ENCODE assay signal across 31 cellular contexts in the genomic region with DNA sequence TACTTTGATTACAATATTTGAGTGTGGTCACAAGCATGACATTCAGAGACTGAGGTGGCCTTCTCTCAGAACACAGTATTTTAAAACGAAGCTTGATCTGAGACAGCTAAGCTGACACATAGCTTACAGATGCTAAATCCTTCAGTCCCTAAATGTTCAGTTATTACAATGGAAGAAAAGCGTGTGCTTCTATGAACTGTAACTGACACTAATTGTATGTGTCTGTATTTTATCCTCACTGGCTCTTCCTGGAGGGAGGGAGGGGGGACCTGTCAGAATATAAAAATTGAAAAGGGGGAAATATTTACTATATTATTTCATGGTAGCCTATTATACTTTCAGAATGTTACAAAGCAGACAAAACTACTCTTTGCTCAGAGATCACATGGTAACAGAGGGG.
"Had no signal": no experiment of that assay in that cellular context is flagged by ENCODE, and none has a peak within 500 bp of the region (broad histone marks: within the 10 kb centered on the region; RNA-seq: fewer than 3 reads in every experiment).

No MANE protein-coding gene starts in this region.

- H3K36me3 ChIP-seq: adrenal gland, brain microvascular endothelial cell, breast epithelium had no signal

- H3K27ac ChIP-seq: adrenal gland, body of pancreas, brain microvascular endothelial cell, breast epithelium, VCaP had no signal

- DNase-seq: activated B cell treated with CpG ODN at 0.5 μM for 24 hours; activated CD4-positive, alpha-beta memory T cell treated with anti-CD3 and anti-CD28 coated beads for 36 hours; activated CD4-positive, alpha-beta T cell treated with anti-CD3 and anti-CD28 coated beads for 4 hours; activated CD4-positive, alpha-beta T cell treated with anti-CD3 and anti-CD28 coated beads, Interleukin-2, amount 10 ng/mL, durations not matched to agents 24 days and 14 days; activated CD4-positive, alpha-beta T cell treated with anti-CD3 and anti-CD28 coated beads, Interleukin-2, amount 50 U/mL, for 1 hour; activated CD4-positive, alpha-beta T cell treated with anti-CD3 and anti-CD28 coated beads, Interleukin-2, amount 50 U/mL, for 4 hours; activated CD4-positive, CD25-positive, alpha-beta regulatory T cell treated with anti-CD3 and anti-CD28 coated beads, Interleukin-2, amount 50 U/mL, for 72 hours; activated CD8-positive, alpha-beta memory T cell treated with anti-CD3 and anti-CD28 coated beads, Interleukin-2, amount 50 U/mL, for 4 hours; activated CD8-positive, alpha-beta T cell treated with anti-CD3 and anti-CD28 coated beads for 36 hours; activated effector memory CD4-positive, alpha-beta T cell treated with anti-CD3 and anti-CD28 coated beads, Interleukin-2, amount 50 U/mL, for 16 hours; activated gamma-delta T cell treated with Interleukin-2 at 50 U/mL for 16 hours; activated naive CD4-positive, alpha-beta T cell; activated naive CD4-positive, alpha-beta T cell treated with anti-CD3 and anti-CD28 coated beads for 36 hours; activated naive CD4-positive, alpha-beta T cell treated with anti-CD3 and anti-CD28 coated beads, Interleukin-2, amount 50 U/mL, for 16 hours; activated naive CD8-positive, alpha-beta T cell treated with anti-CD3 and anti-CD28 coated beads for 36 hours; activated T-cell treated with anti-CD3 and anti-CD28 coated beads for 4 hours; activated T-cell treated with anti-CD3 and anti-CD28 coated beads, Interleukin-2, amount 50 U/mL, for 1 hour; activated T-cell treated with anti-CD3 and anti-CD28 coated beads, Interleukin-2, amount 50 U/mL, for 4 hours; activated T-cell treated with anti-CD3 and anti-CD28 coated beads, Interleukin-2, amount 50 U/mL, for 72 hours; adrenal gland; amniotic stem cell; aorta; body of pancreas; brain microvascular endothelial cell; central memory CD4-positive, alpha-beta T cell; T-helper 2 cell; T-helper 9 cell had no signal

- H3K9me3 ChIP-seq: adrenal gland, body of pancreas, breast epithelium had no signal

- H3K27me3 ChIP-seq: adrenal gland, body of pancreas, brain microvascular endothelial cell, breast epithelium had no signal

- H3K4me1 ChIP-seq: adrenal gland, body of pancreas, breast epithelium had no signal

- H3K4me3 ChIP-seq: adrenal gland, body of pancreas, breast epithelium had no signal

- ATAC-seq: activated CD8-positive, alpha-beta T cell treated with anti-CD3 and anti-CD28 coated beads for 36 hours; activated naive CD4-positive, alpha-beta T cell treated with anti-CD3 and anti-CD28 coated beads, Interleukin-2, amount 50 U/mL, for 72 hours; activated T-cell treated with anti-CD3 and anti-CD28 coated beads, Interleukin-2, amount 50 U/mL, for 4 hours; activated T-cell treated with anti-CD3 and anti-CD28 coated beads, Interleukin-2, amount 50 U/mL, for 72 hours; activated T-helper 17 cell treated with anti-CD3 and anti-CD28 coated beads, Interleukin-2, amount 50 U/mL, for 72 hours; body of pancreas had no signal
